In genomic region chr1:56132520-56132919, GRCh38 we compare ENCODE assay signal across 27 cellular contexts.
"Had no signal": no experiment of that assay in that cellular context is flagged by ENCODE, and none has a peak within 500 bp of the region (broad histone marks: within the 10 kb centered on the region; RNA-seq: fewer than 3 reads in every experiment).

No MANE protein-coding gene starts in this region.

- H3K4me3 ChIP-seq: coronary artery, psoas muscle, right lobe of liver, smooth muscle cell, stomach, testis, upper lobe of left lung had no signal

- H3K36me3 ChIP-seq: brain microvascular endothelial cell, right lobe of liver, stomach, upper lobe of left lung had no signal

- ATAC-seq: foreskin keratinocyte; naive thymus-derived CD8-positive, alpha-beta T cell; psoas muscle; SK-N-SH treated with all-trans-retinoic acid at 6 μM for 48 hours; stimulated activated effector memory CD8-positive, alpha-beta T cell treated with anti-CD3 and anti-CD28 coated beads, Interleukin-12 subunit alpha, Interleukin-12 subunit beta, amount 100 ng/mL, for 72 hours had no signal

- H3K9me3 ChIP-seq: psoas muscle, right lobe of liver, stomach, testis, upper lobe of left lung had no signal

- H3K4me1 ChIP-seq: foreskin keratinocyte, psoas muscle, right lobe of liver had no signal

- DNase-seq: activated CD4-positive, alpha-beta T cell treated with anti-CD3 and anti-CD28 coated beads, Interleukin-2, amount 50 U/mL, for 1 hour; activated CD4-positive, CD25-positive, alpha-beta regulatory T cell treated with anti-CD3 and anti-CD28 coated beads, Interleukin-2, amount 50 U/mL, for 72 hours; activated CD8-positive, alpha-beta memory T cell treated with anti-CD3 and anti-CD28 coated beads for 24 hours; activated CD8-positive, alpha-beta memory T cell treated with anti-CD3 and anti-CD28 coated beads, Interleukin-2, amount 50 U/mL, for 48 hours; activated effector memory CD4-positive, alpha-beta T cell treated with anti-CD3 and anti-CD28 coated beads, Interleukin-2, amount 50 U/mL, for 16 hours; activated naive CD4-positive, alpha-beta T cell treated with anti-CD3 and anti-CD28 coated beads, Interleukin-2, amount 50 U/mL, for 16 hours; activated T-cell treated with anti-CD3 and anti-CD28 coated beads, Interleukin-2, amount 50 U/mL, for 48 hours; aorta; brain microvascular endothelial cell; effector CD8-positive, alpha-beta T cell; foreskin keratinocyte; kidney; mesenchymal stem cell; naive thymus-derived CD8-positive, alpha-beta T cell; psoas muscle; right lobe of liver; stimulated activated CD4-positive, alpha-beta T cell treated with anti-CD3 and anti-CD28 coated beads, Interleukin-4, amount 100 ng/mL, for 24 hours; stomach; T-helper 1 cell; T-helper 9 cell; testis had no signal

- H3K4me2 ChIP-seq: smooth muscle cell had no signal

- H3K27ac ChIP-seq: brain microvascular endothelial cell, coronary artery, foreskin keratinocyte, psoas muscle, right lobe of liver, stomach, testis, upper lobe of left lung, VCaP had no signal

- H3K27me3 ChIP-seq: brain microvascular endothelial cell, right lobe of liver, stomach, testis, upper lobe of left lung had no signal
